In the genomic region with DNA sequence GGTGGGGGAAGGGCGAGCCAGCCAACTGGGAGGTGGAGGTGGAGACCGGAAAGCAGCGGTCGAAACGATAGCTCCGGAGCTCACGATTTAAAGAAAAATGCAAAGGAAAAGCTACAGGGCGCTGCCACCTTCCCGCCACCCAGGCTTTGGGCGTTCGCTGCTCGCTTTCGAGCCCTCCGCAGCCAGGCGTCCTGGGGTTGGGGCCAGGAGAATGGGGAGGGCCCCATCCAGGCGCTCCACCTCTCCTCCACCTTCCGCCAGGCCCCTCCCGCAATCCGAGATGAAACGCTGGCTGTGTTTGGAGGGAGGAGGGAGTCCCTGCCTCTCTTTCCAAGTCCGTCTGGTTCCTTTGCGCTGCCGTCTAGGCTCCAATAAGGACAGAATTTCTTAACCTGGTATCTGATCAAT, we compare ENCODE assay signal across 8 cellular contexts. TPM values are rescaled to one million over a fixed set of nuclear protein-coding genes. Genes with fewer than 3 reads are reported as not detected.
A peak's percentile ranks its signal among the peaks of the same experiment; 100 is the strongest.
DNase-seq lines count a peak whose midpoint lies in the region; ATAC-seq and TF ChIP-seq lines count a peak whose summit lies in the region.

No MANE protein-coding gene starts in this region.

- peak overlapping the region; percentile 44 to 78 (median 64) for H3K4me3 ChIP-seq in spleen

- 0 to 1% (median 0%) methylated on average over 17 to 23 of the region's 23 CpGs for WGBS in spleen, 5 donors

- no peak for TF ChIP-seq POLR2A in spleen (IDR thresholded peaks at IDR 0.05)

- peaks cover 0 to 49% (median 23%) of the 10 kb centered on the region in 7 donors for H3K27me3 ChIP-seq in spleen (replicated peaks in 1 of 7)

- no peak for TF ChIP-seq CTCF in spleen (IDR thresholded peaks at IDR 0.05 in 8 of 11, conservative IDR thresholded peaks at IDR 0.05 in 3 of 11)

- intact Hi-C loops in spleen (cut with DNase I; ENCODE audit: low total_unique reads), result loop anchor here (2.0 kb wide), 1 partner anchor 183 kb away; no protein-coding TSS in a partner anchor

- DNase-seq in activated CD8-positive, alpha-beta memory T cell treated with anti-CD3 and anti-CD28 coated beads, Interleukin-2, amount 50 U/mL, for 24 hours (ENCODE audit: extremely low read depth), result peak; percentile 13
- DNase-seq in activated CD8-positive, alpha-beta memory T cell treated with anti-CD3 and anti-CD28 coated beads for 24 hours, result no peak
- DNase-seq in NOMO-1 treated with dmso at 0.1 percent for 144 hours (lab: John Stamatoyannopoulos, UW; ENCODE audit: unreplicated experiment) (peak; percentile 62), T47D (ENCODE audit: low read depth in 1 of 2, low spot score in 1 of 2) (peak; percentile 82 to 95), kidney glomerular epithelial cell (lab: John Stamatoyannopoulos, UW) (peak; percentile 79), spleen (peak; percentile 92)

- peak; percentile 2 for ATAC-seq in HG03196 (IDR thresholded peaks at IDR 0.05; ENCODE audit: unreplicated experiment)
- ATAC-seq in HG02970 (IDR thresholded peaks at IDR 0.05; ENCODE audit: low FRiP score, unreplicated experiment), result no peak

- in situ Hi-C loops in T47D (cut with HindIII; ENCODE audit: low pct_unique_long_range_greater_than_20kb, low sequenced_read_pairs), result no loop called here

- H3K9me3 ChIP-seq in spleen, result no peaks in the 10 kb centered on the region

- peak overlapping the region in 6 of 8 donors; percentile 38 to 80 (median 74) for H3K27ac ChIP-seq in spleen

- no peaks in the 10 kb centered on the region for H3K36me3 ChIP-seq in spleen

- H3K4me1 ChIP-seq in spleen, result peaks cover 14 to 48% (median 35%) of the 10 kb centered on the region in 6 donors

RNA-seq across cellular contexts. Expression of gene ABTB2, which starts 0.5 kb away (rescaled TPM):
- total RNA-seq in spleen, result 1 to 10 TPM; 1.5 to 2.9 (median 2.0) TPM
- polyA plus RNA-seq in spleen, result under 1 TPM; 0.41 to 0.67 (median 0.58) TPM
